In genomic region chr11:62592216-62592815, GRCh38 we compare ENCODE assay signal across 6 cellular contexts. TPM values are rescaled to one million over a fixed set of nuclear protein-coding genes. Genes with fewer than 3 reads are reported as not detected.
DNase-seq lines count a peak whose midpoint lies in the region; ATAC-seq, FAIRE-seq and TF ChIP-seq lines count a peak whose summit lies in the region.

No MANE protein-coding gene starts in this region.

- TF ChIP-seq CTCF in H1 (IDR thresholded peaks at IDR 0.05; ENCODE audit: control extremely low read depth in 1 of 3, insufficient read depth in 1 of 3, low read depth in 1 of 3, low read length in 3 of 3) (no peak), sigmoid colon (IDR thresholded peaks at IDR 0.05) (no peak)

- peak overlapping the region; percentile 49; the same call in 1 of the 2 replicates for H3K18ac ChIP-seq in H1 (ENCODE audit: extremely low read depth, low read length)

- peak overlapping the region; percentile 57; the same call in 1 of the 2 replicates for H2BK5ac ChIP-seq in H1 (ENCODE audit: low read depth, low read length)

- H4K20me1 ChIP-seq in H1 (replicated peaks in 1 of 2; ENCODE audit: control insufficient read depth in 1 of 2, insufficient read depth in 2 of 2, low read length in 2 of 2), result peaks cover 1 to 7% of the 10 kb centered on the region in 2 experiments

- intact Hi-C loops in sigmoid colon (cut with DNase I), result no loop called here

- H3K36me3 ChIP-seq in H1 (ENCODE audit: control insufficient read depth in 2 of 4, insufficient read depth in 4 of 4, low read length in 3 of 4) (peaks cover 24 to 51% (median 29%) of the 10 kb centered on the region in 4 experiments), sigmoid colon (peaks cover 21 to 56% (median 47%) of the 10 kb centered on the region in 4 donors)

- no peak overlapping the region for H2BK120ac ChIP-seq in H1 (replicated peaks; ENCODE audit: low read depth, low read length)

- no peak overlapping the region for H3K14ac ChIP-seq in H1 (ENCODE audit: insufficient read length)

- peak overlapping the region; percentile 76 for H4K8ac ChIP-seq in H1 (ENCODE audit: extremely low read depth, insufficient read depth, low read length)

- no peak overlapping the region for H3K56ac ChIP-seq in H1 (replicated peaks; ENCODE audit: insufficient read length, low read depth, low read length)

- H3K4me2 ChIP-seq in H1 (ENCODE audit: insufficient read depth in 1 of 2, low read depth in 2 of 2, low read length in 2 of 2), result peak overlapping the region; percentile 87 to 90

- H3K9me3 ChIP-seq in H1 (ENCODE audit: insufficient read depth in 2 of 2, low read depth in 1 of 2, low read length in 1 of 2) (no peaks in the 10 kb centered on the region), sigmoid colon (no peaks in the 10 kb centered on the region)

- peak overlapping the region; percentile 52 to 91 (median 83) for H3K4me3 ChIP-seq in H1 (ENCODE audit: extremely low read depth in 1 of 4, insufficient read depth in 2 of 4, low read depth in 3 of 4, low read length in 4 of 4)
- peak overlapping the region; percentile 57 to 83 (median 71) for H3K4me3 ChIP-seq in sigmoid colon

- no peak overlapping the region for H2BK20ac ChIP-seq in H1 (ENCODE audit: low read length)

- peak overlapping the region; percentile 87; the same call in 1 of the 2 replicates for H2AK5ac ChIP-seq in H1 (ENCODE audit: low read depth, low read length)

- no peak for FAIRE-seq in H1 (lab: Jason Lieb, UNC)

- H3K23ac ChIP-seq in H1 (ENCODE audit: insufficient read length), result no peak overlapping the region

- H2BK12ac ChIP-seq in H1 (ENCODE audit: low read depth, low read length), result peak overlapping the region; percentile 78; the same call in 1 of the 2 replicates

- no peak for ATAC-seq in GM21576 (IDR thresholded peaks at IDR 0.05; ENCODE audit: unreplicated experiment)

- H4K5ac ChIP-seq in H1 (ENCODE audit: insufficient read length, low read depth, low read length), result no peak overlapping the region

- TF ChIP-seq POLR2A in H1 (IDR thresholded peaks at IDR 0.05; ENCODE audit: control extremely low read depth in 1 of 2, low read depth in 2 of 2, low read length in 2 of 2) (no peak), sigmoid colon (IDR thresholded peaks at IDR 0.05) (no peak)

- H3K79me1 ChIP-seq in H1 (ENCODE audit: low read depth, low read length), result no peaks in the 10 kb centered on the region

- TF ChIP-seq RAD21 in H1 (IDR thresholded peaks at IDR 0.05 in 1 of 2, conservative IDR thresholded peaks at IDR 0.05 in 1 of 2; ENCODE audit: low read depth in 2 of 2, low read length in 2 of 2), result no peak

- peak overlapping the region in 3 of 4 experiments; percentile 67 to 76 (median 71); a peak in 5 of 7 replicates for H3K9ac ChIP-seq in H1 (replicated peaks in 1 of 4; ENCODE audit: extremely low read depth in 1 of 4, low read depth in 3 of 4, low read length in 3 of 4)

- no peak for TF ChIP-seq EP300 in H1 (IDR thresholded peaks at IDR 0.05; ENCODE audit: borderline replicate concordance in 1 of 2, low read depth in 2 of 2, low read length in 2 of 2)
- no peak for TF ChIP-seq EP300 in sigmoid colon (IDR thresholded peaks at IDR 0.05)

- H4K91ac ChIP-seq in H1 (replicated peaks; ENCODE audit: insufficient read length, low read length), result no peak overlapping the region

- H3K4ac ChIP-seq in H1 (replicated peaks; ENCODE audit: insufficient read length, low read depth, low read length), result peak overlapping the region; percentile 23

- no peak overlapping the region for H2AFZ ChIP-seq in H1 (ENCODE audit: low read length)

- peaks cover 0 to 14% of the 10 kb centered on the region in 2 experiments; a peak in 2 of 4 replicates for H3K79me2 ChIP-seq in H1 (ENCODE audit: control insufficient read depth in 1 of 2, insufficient read depth in 2 of 2, low read length in 2 of 2)

- H3K4me1 ChIP-seq in H1 (replicated peaks in 1 of 4; ENCODE audit: control insufficient read depth in 3 of 4, insufficient read depth in 4 of 4, low read length in 3 of 4), result peaks cover 0 to 3% (median under 1%) of the 10 kb centered on the region in 4 experiments; a peak in 5 of 7 replicates
- peaks cover 0 to 33% (median 28%) of the 10 kb centered on the region in 4 donors for H3K4me1 ChIP-seq in sigmoid colon

- H3K27ac ChIP-seq in H1 (ENCODE audit: low read depth, low read length), result peak overlapping the region; percentile 72; the same call in 1 of the 2 replicates
- H3K27ac ChIP-seq in sigmoid colon, result peak overlapping the region; percentile 91 to 97 (median 97)

- H3K27me3 ChIP-seq in H1 (replicated peaks in 1 of 4; ENCODE audit: control insufficient read depth in 3 of 4, extremely low read depth in 1 of 4, insufficient read depth in 3 of 4, low read length in 3 of 4) (no peaks in the 10 kb centered on the region), sigmoid colon (no peaks in the 10 kb centered on the region)

- DNase-seq in NCI-H82 (lab: John Stamatoyannopoulos, UW) (peak; percentile 77), NCI-H82 treated with DMSO at 0.1 percent for 48 hours (lab: John Stamatoyannopoulos, UW; ENCODE audit: unreplicated experiment) (no peak), H1 (ENCODE audit: low read depth in 1 of 2, low spot score in 2 of 2) (peak in 1 of 2 experiments; percentile 60), sigmoid colon (no peak), germinal center (ENCODE audit: low spot score) (no peak)

- H3K23me2 ChIP-seq in H1 (ENCODE audit: low read depth, low read length), result peaks cover 6% of the 10 kb centered on the region

- CTCF ChIA-PET in H1 (lab: Charles Lee; ENCODE audit: partially characterized antibody), result interaction anchor here (0.7 to 7.2 kb wide), 30 partner anchors 8 to 1660 kb away, joined by 3 to 97 read pairs (median 4); partner anchors contain the start of genes C11orf98, CSKMT, EML3 and GANAB

- WGBS in H1 (ENCODE audit: extremely low coverage in 1 of 2, insufficient coverage in 1 of 2, insufficient read length in 1 of 2, insufficient replicate concordance in 2 of 2, low coverage in 1 of 2, low lambda C conversion rate in 2 of 2, missing lambda C conversion rate in 1 of 2), 2 experiments, result 51% methylated on average over 11 of the region's 11 CpGs; no CpG with 5 or more reads in 1 of the 2 experiments
- WGBS in sigmoid colon, 2 donors, result 23 to 24% methylated on average over 11 of the region's 11 CpGs

- H2BK15ac ChIP-seq in H1 (ENCODE audit: low read length), result peak overlapping the region; percentile 85

- POLR2A ChIA-PET in H1 (lab: Charles Lee; ENCODE audit: partially characterized antibody), result interaction anchor here (0.6 to 12.3 kb wide), 44 partner anchors 9 to 723 kb away, joined by 3 to 235 read pairs (median 6); partner anchors contain the start of genes B3GAT3, BSCL2, C11orf98 and CSKMT

RNA-seq across cellular contexts. Expression of gene TUT1, which starts 1.0 kb away (rescaled TPM):
- total RNA-seq in H1 (2021; fragmentation: NEBNext Ultra II Directional; extraction: Animal tissue kit (Norgen Biotek cat#: 25700)), result 24.6 and 31.5 TPM in 2 replicates
- 17.8 and 26.2 TPM in 2 replicates for polyA plus RNA-seq in H1 (2011; rRNA removed)
- polyA plus RNA-seq in H1 (2011; cell fraction: cytosol; rRNA removed), result 24.2 TPM
- 41.6 TPM for polyA plus RNA-seq in H1 (2011; cell fraction: nucleus; rRNA removed)
- polyA plus RNA-seq in H1 (2012, experiment 1 of 2), result 20.8 to 24.7 TPM (median 23.1 TPM) in 4 replicates
- 20.4 TPM for polyA plus RNA-seq in H1 (2012, experiment 2 of 2)
- 15.5 TPM for polyA plus RNA-seq in H1 (2013, experiment 1 of 2)
- 13.2 TPM for polyA plus RNA-seq in H1 (2013, experiment 2 of 2)
- polyA minus RNA-seq in H1 (2011; rRNA and poly(A)+ RNA removed), result 10.0 and 16.4 TPM in 2 replicates
- 7.1 TPM for polyA minus RNA-seq in H1 (2011; cell fraction: cytosol; rRNA and poly(A)+ RNA removed)
- 8.6 TPM for polyA minus RNA-seq in H1 (2011; cell fraction: nucleus; rRNA and poly(A)+ RNA removed)
- total RNA-seq in sigmoid colon, result 1 to 10 TPM; 5.4 to 7.1 (median 6.2) TPM
- polyA plus RNA-seq in sigmoid colon, result 10 to 100 TPM in 1 of 3 donors, 1 to 10 TPM in 2; 5.3 to 16.8 (median 6.0) TPM

RNA-seq across cellular contexts. Expression of gene MTA2, which starts 9.3 kb away (rescaled TPM):
- total RNA-seq in H1 (2021; fragmentation: NEBNext Ultra II Directional; extraction: Animal tissue kit (Norgen Biotek cat#: 25700)), result 114 and 117 TPM in 2 replicates
- 25.7 and 32.2 TPM in 2 replicates for polyA plus RNA-seq in H1 (2011; rRNA removed)
- polyA plus RNA-seq in H1 (2011; cell fraction: cytosol; rRNA removed), result 35.3 TPM
- 66.3 TPM for polyA plus RNA-seq in H1 (2011; cell fraction: nucleus; rRNA removed)
- 98.7 to 112 TPM (median 111 TPM) in 4 replicates for polyA plus RNA-seq in H1 (2012, experiment 1 of 2)
- 79.2 TPM for polyA plus RNA-seq in H1 (2012, experiment 2 of 2)
- polyA plus RNA-seq in H1 (2013, experiment 1 of 2), result 45.4 TPM
- polyA plus RNA-seq in H1 (2013, experiment 2 of 2), result 44.6 TPM
- 69.4 and 71.5 TPM in 2 replicates for polyA minus RNA-seq in H1 (2011; rRNA and poly(A)+ RNA removed)
- 41.7 TPM for polyA minus RNA-seq in H1 (2011; cell fraction: cytosol; rRNA and poly(A)+ RNA removed)
- polyA minus RNA-seq in H1 (2011; cell fraction: nucleus; rRNA and poly(A)+ RNA removed), result 48.7 TPM
- total RNA-seq in sigmoid colon, result 10 to 100 TPM; 50.1 to 62.2 (median 58.1) TPM
- 10 to 100 TPM; 28.8 to 86.3 (median 36.1) TPM for polyA plus RNA-seq in sigmoid colon

RNA-seq across cellular contexts. Expression of gene EEF1G, which starts 18.6 kb away (rescaled TPM):
- total RNA-seq in H1 (2021; fragmentation: NEBNext Ultra II Directional; extraction: Animal tissue kit (Norgen Biotek cat#: 25700)), result 1,622 and 1,627 TPM in 2 replicates
- polyA plus RNA-seq in H1 (2011; rRNA removed), result 1,996 and 2,000 TPM in 2 replicates
- 2,637 TPM for polyA plus RNA-seq in H1 (2011; cell fraction: cytosol; rRNA removed)
- polyA plus RNA-seq in H1 (2011; cell fraction: nucleus; rRNA removed), result 1,888 TPM
- polyA plus RNA-seq in H1 (2012, experiment 1 of 2), result 1,872 to 2,382 TPM (median 2,305 TPM) in 4 replicates
- polyA plus RNA-seq in H1 (2012, experiment 2 of 2), result 2,227 TPM
- 1,219 TPM for polyA plus RNA-seq in H1 (2013, experiment 1 of 2)
- 1,170 TPM for polyA plus RNA-seq in H1 (2013, experiment 2 of 2)
- 1,372 and 1,843 TPM in 2 replicates for polyA minus RNA-seq in H1 (2011; rRNA and poly(A)+ RNA removed)
- 1,032 TPM for polyA minus RNA-seq in H1 (2011; cell fraction: cytosol; rRNA and poly(A)+ RNA removed)
- 466 TPM for polyA minus RNA-seq in H1 (2011; cell fraction: nucleus; rRNA and poly(A)+ RNA removed)
- 1,000 to 10,000 TPM; 1,344 to 1,788 (median 1,576) TPM for total RNA-seq in sigmoid colon
- polyA plus RNA-seq in sigmoid colon, result 1,000 to 10,000 TPM; 1,418 to 2,108 (median 1,957) TPM

RNA-seq across cellular contexts. Expression of gene EML3, which starts 20.3 kb away (rescaled TPM):
- total RNA-seq in H1 (2021; fragmentation: NEBNext Ultra II Directional; extraction: Animal tissue kit (Norgen Biotek cat#: 25700)), result 29.9 and 31.2 TPM in 2 replicates
- polyA plus RNA-seq in H1 (2011; rRNA removed), result 19.2 and 30.1 TPM in 2 replicates
- 18.9 TPM for polyA plus RNA-seq in H1 (2011; cell fraction: cytosol; rRNA removed)
- polyA plus RNA-seq in H1 (2011; cell fraction: nucleus; rRNA removed), result 101 TPM
- polyA plus RNA-seq in H1 (2012, experiment 1 of 2), result 22.0 to 32.1 TPM (median 25.2 TPM) in 4 replicates
- 23.4 TPM for polyA plus RNA-seq in H1 (2012, experiment 2 of 2)
- 18.3 TPM for polyA plus RNA-seq in H1 (2013, experiment 1 of 2)
- 15.2 TPM for polyA plus RNA-seq in H1 (2013, experiment 2 of 2)
- 13.6 and 15.8 TPM in 2 replicates for polyA minus RNA-seq in H1 (2011; rRNA and poly(A)+ RNA removed)
- 11.3 TPM for polyA minus RNA-seq in H1 (2011; cell fraction: cytosol; rRNA and poly(A)+ RNA removed)
- polyA minus RNA-seq in H1 (2011; cell fraction: nucleus; rRNA and poly(A)+ RNA removed), result 15.3 TPM
- 10 to 100 TPM; 19.6 to 39.5 (median 30.2) TPM for total RNA-seq in sigmoid colon
- 10 to 100 TPM; 10.6 to 50.7 (median 16.2) TPM for polyA plus RNA-seq in sigmoid colon

RNA-seq across cellular contexts. Expression of gene ROM1, which starts 20.7 kb away (rescaled TPM):
- total RNA-seq in H1 (2021; fragmentation: NEBNext Ultra II Directional; extraction: Animal tissue kit (Norgen Biotek cat#: 25700)), result 0.55 and 2.2 TPM in 2 replicates
- polyA plus RNA-seq in H1 (2011; rRNA removed), result 0.86 and 0.91 TPM in 2 replicates
- 1.0 TPM for polyA plus RNA-seq in H1 (2011; cell fraction: cytosol; rRNA removed)
- 1.1 TPM for polyA plus RNA-seq in H1 (2011; cell fraction: nucleus; rRNA removed)
- 1.8 to 2.8 TPM (median 2.1 TPM) in 4 replicates for polyA plus RNA-seq in H1 (2012, experiment 1 of 2)
- polyA plus RNA-seq in H1 (2012, experiment 2 of 2), result 1.3 TPM
- polyA plus RNA-seq in H1 (2013, experiment 1 of 2), result 0.55 TPM
- 0.64 TPM for polyA plus RNA-seq in H1 (2013, experiment 2 of 2)
- polyA minus RNA-seq in H1 (2011; rRNA and poly(A)+ RNA removed), result 1.7 TPM in 1 of 2 replicates, not detected in the other
- not detected for polyA minus RNA-seq in H1 (2011; cell fraction: cytosol; rRNA and poly(A)+ RNA removed)
- not detected for polyA minus RNA-seq in H1 (2011; cell fraction: nucleus; rRNA and poly(A)+ RNA removed)
- total RNA-seq in sigmoid colon, result 10 to 100 TPM in 2 of 4 donors, 1 to 10 TPM in 2; 5.3 to 13.8 (median 10.1) TPM
- 10 to 100 TPM in 1 of 3 donors, 1 to 10 TPM in 2; 3.0 to 14.2 (median 3.2) TPM for polyA plus RNA-seq in sigmoid colon
